ENCODE assay signal across 19 cellular contexts in genomic region chr12:51013441-51013840, GRCh38.
"Had no signal": no experiment of that assay in that cellular context is flagged by ENCODE, and none has a peak within 500 bp of the region (broad histone marks: within the 10 kb centered on the region; RNA-seq: fewer than 3 reads in every experiment).

No MANE protein-coding gene starts in this region.

- H3K9me3 Mint-ChIP-seq: activated B cell treated with CpG ODN at 0.5 μM for 24 hours; activated CD4-positive, alpha-beta T cell treated with anti-CD3 and anti-CD28 coated beads, Interleukin-2, amount 10 ng/mL, durations not matched to agents 7 days and 5 days; naive thymus-derived CD8-positive, alpha-beta T cell; stimulated activated naive B cell treated with anti-CD40 and anti-IgM and Interleukin-4, amounts not matched to agents 10 μg/mL and 1 μg/mL and 100 μg/mL, for 72 hours had no signal

- H3K27me3 Mint-ChIP-seq: activated B cell treated with CpG ODN at 0.5 μM for 24 hours; activated CD4-positive, alpha-beta T cell treated with anti-CD3 and anti-CD28 coated beads, Interleukin-2, amount 10 ng/mL, durations not matched to agents 7 days and 5 days; naive thymus-derived CD8-positive, alpha-beta T cell; progenitor cell of endocrine pancreas; stimulated activated naive B cell treated with anti-CD40 and anti-IgM and Interleukin-4, amounts not matched to agents 10 μg/mL and 1 μg/mL and 100 μg/mL, for 72 hours had no signal

- H3K9me3 ChIP-seq: right lobe of liver, transverse colon had no signal

- H3K4me3 Mint-ChIP-seq: activated B cell treated with CpG ODN at 0.5 μM for 24 hours; activated CD4-positive, alpha-beta T cell treated with anti-CD3 and anti-CD28 coated beads, Interleukin-2, amount 10 ng/mL, durations not matched to agents 7 days and 5 days; naive thymus-derived CD8-positive, alpha-beta T cell; stimulated activated naive B cell treated with anti-CD40 and anti-IgM and Interleukin-4, amounts not matched to agents 10 μg/mL and 1 μg/mL and 100 μg/mL, for 72 hours had no signal

- ATAC-seq: left cardiac atrium; naive thymus-derived CD8-positive, alpha-beta T cell; right lobe of liver; stimulated activated naive B cell treated with anti-CD40 and anti-IgM and Interleukin-4, amounts not matched to agents 10 μg/mL and 1 μg/mL and 100 μg/mL, for 72 hours had no signal

- H3K27ac ChIP-seq: coronary artery, right lobe of liver, SK-N-MC, transverse colon had no signal

- H3K4me3 ChIP-seq: coronary artery, lung, right lobe of liver, SK-N-MC, transverse colon had no signal

- H3K27ac Mint-ChIP-seq: activated B cell treated with CpG ODN at 0.5 μM for 24 hours; activated CD4-positive, alpha-beta T cell treated with anti-CD3 and anti-CD28 coated beads, Interleukin-2, amount 10 ng/mL, durations not matched to agents 7 days and 5 days; progenitor cell of endocrine pancreas; stimulated activated naive B cell treated with anti-CD40 and anti-IgM and Interleukin-4, amounts not matched to agents 10 μg/mL and 1 μg/mL and 100 μg/mL, for 72 hours had no signal

- DNase-seq: activated B cell treated with CpG ODN at 0.5 μM for 24 hours; activated CD4-positive, alpha-beta T cell treated with anti-CD3 and anti-CD28 coated beads, Interleukin-2, amount 10 ng/mL, durations not matched to agents 7 days and 5 days; activated naive CD4-positive, alpha-beta T cell treated with Interleukin-2 at 50 U/mL for 16 hours; activated T-cell treated with anti-CD3 and anti-CD28 coated beads, Interleukin-2, amount 50 U/mL, for 48 hours; central memory CD4-positive, alpha-beta T cell; effector CD8-positive, alpha-beta T cell; hypothalamus; left cardiac atrium; naive thymus-derived CD8-positive, alpha-beta T cell; nucleus accumbens; right lobe of liver; stimulated activated CD4-positive, alpha-beta T cell treated with anti-CD3 and anti-CD28 coated beads, Interleukin-2, amount 100 ng/mL, for 24 hours; stimulated activated naive B cell treated with anti-CD40 and anti-IgM and Interleukin-4, amounts not matched to agents 10 μg/mL and 1 μg/mL and 100 μg/mL, for 72 hours; T-helper 1 cell; transverse colon had no signal

- H3K36me3 ChIP-seq: right lobe of liver, transverse colon had no signal

- H3K27me3 ChIP-seq: right lobe of liver, transverse colon had no signal
